Comparison of ENCODE assay signal across 2 cellular contexts in genomic region chr2:32976409-32977063, GRCh38.
TF ChIP-seq lines count a peak whose summit lies in the region.

No MANE protein-coding gene starts in this region.

TF ChIP-seq in SK-N-SH treated with all-trans-retinoic acid at 6 μM for 48 hours, 23 proteins besides CTCF, POLR2A, EP300 and RAD21 (continued from another document):
- TF ChIP-seq CREB5 (CRISPR knock-in tag; IDR thresholded peaks at IDR 0.05; ENCODE audit: low read depth), result no peak
- TF ChIP-seq RARB (CRISPR knock-in tag; IDR thresholded peaks at IDR 0.05), result no peak
- no peak for TF ChIP-seq OSR1 (CRISPR knock-in tag; IDR thresholded peaks at IDR 0.05)
- no peak for TF ChIP-seq BACH2 (CRISPR knock-in tag; IDR thresholded peaks at IDR 0.05; ENCODE audit: borderline replicate concordance)

TF ChIP-seq in SK-N-SH, 30 proteins besides CTCF, POLR2A, EP300 and RAD21 (continued from another document):
- TF ChIP-seq EZH2phosphoT487 (IDR thresholded peaks at IDR 0.05; ENCODE audit: borderline replicate concordance, low read depth) (no peak), MAX (IDR thresholded peaks at IDR 0.05; ENCODE audit: low read depth) (no peak), USF2 (IDR thresholded peaks at IDR 0.05; ENCODE audit: borderline replicate concordance, low read depth, low read length) (no peak), ZBTB33 (IDR thresholded peaks at IDR 0.05; ENCODE audit: borderline replicate concordance, low read depth) (no peak), FOXJ3 (CRISPR knock-in tag; IDR thresholded peaks at IDR 0.05) (no peak), NFIC (IDR thresholded peaks at IDR 0.05; ENCODE audit: borderline replicate concordance) (no peak)
